Comparison of ENCODE assay signal across 8 cellular contexts in the genomic region with DNA sequence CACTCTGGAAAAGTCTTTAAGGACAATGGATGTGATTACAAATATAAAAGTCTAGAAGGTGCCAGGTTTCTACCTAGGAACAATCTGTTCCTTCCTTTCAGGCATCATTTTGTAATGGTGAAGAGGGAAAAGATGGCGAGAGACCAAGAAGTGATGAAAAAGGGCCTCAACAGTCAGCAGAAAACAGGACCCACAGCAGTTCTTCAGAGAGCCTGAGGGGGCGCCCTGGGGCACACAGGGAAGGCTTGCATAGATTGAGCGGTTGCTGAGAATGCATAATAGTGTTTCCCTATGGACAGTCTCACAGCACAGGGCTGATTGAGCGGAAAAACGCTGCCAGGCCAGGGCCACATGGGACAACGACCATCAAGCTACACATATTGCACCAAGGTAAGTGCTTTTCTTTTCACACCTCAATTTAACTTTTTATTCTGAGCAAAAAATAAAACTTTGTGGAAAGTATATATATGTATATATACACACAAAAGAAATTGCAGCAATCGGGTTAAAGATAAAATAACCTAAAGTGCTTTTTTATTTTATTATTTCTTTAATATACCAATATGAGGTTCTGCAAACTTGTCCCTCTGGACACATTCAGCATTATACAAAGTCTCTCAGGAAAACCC. TPM values are rescaled to one million over a fixed set of nuclear protein-coding genes. Genes with fewer than 3 reads are reported as not detected.
A peak's percentile ranks its signal among the peaks of the same experiment; 100 is the strongest.
DNase-seq lines count a peak whose midpoint lies in the region; ATAC-seq and TF ChIP-seq lines count a peak whose summit lies in the region.

No MANE protein-coding gene starts in this region.

- H3K27ac ChIP-seq in KMS-11 (no peak overlapping the region), PC-3 (ENCODE audit: low read length) (peak overlapping the region; percentile 47), thoracic aorta (no peak overlapping the region)

- peak overlapping the region; percentile 64 to 65 for H3K27ac Mint-ChIP-seq in natural killer cell

- POLR2A ChIA-PET in PC-3 (lab: Charles Lee; ENCODE audit: unreplicated experiment), result no interaction called here

- no peaks in the 10 kb centered on the region for H3K9me3 ChIP-seq in PC-3 (ENCODE audit: low read length)
- H3K9me3 ChIP-seq in thoracic aorta, result no peaks in the 10 kb centered on the region

- H3K4me3 ChIP-seq in KMS-11 (IDR thresholded peaks at IDR 0.05; ENCODE audit: insufficient read depth, low read depth, low read length), result no peak overlapping the region
- H3K4me3 ChIP-seq in PC-3 (ENCODE audit: low read length), result no peak overlapping the region
- no peak overlapping the region for H3K4me3 ChIP-seq in thoracic aorta

- H3K27me3 ChIP-seq in KMS-11 (ENCODE audit: insufficient read depth, low read depth) (no peaks in the 10 kb centered on the region), PC-3 (ENCODE audit: low read length) (no peaks in the 10 kb centered on the region), thoracic aorta (replicated peaks; ENCODE audit: insufficient read depth) (no peaks in the 10 kb centered on the region)

- BruUV-seq in PC-3 (replicated peaks; lab: Mats Ljungman, UMichigan), result no TSS peak

- peak overlapping the region; percentile 17 for H3K4me3 Mint-ChIP-seq in natural killer cell

- H3K4me1 Mint-ChIP-seq in natural killer cell, result peaks cover 14 to 20% of the 10 kb centered on the region in 2 donors

- H3K4me1 ChIP-seq in KMS-11 (ENCODE audit: low read depth, poor library complexity, severe bottlenecking) (peaks cover 39% of the 10 kb centered on the region), PC-3 (ENCODE audit: insufficient read depth, low read length) (peaks cover 27% of the 10 kb centered on the region), thoracic aorta (ENCODE audit: control insufficient read depth in 1 of 2, low read depth in 2 of 2) (peaks cover 12 to 26% of the 10 kb centered on the region in 2 donors)

- H4K20me1 ChIP-seq in KMS-11 (ENCODE audit: insufficient read depth), result peaks cover 9% of the 10 kb centered on the region
- H4K20me1 ChIP-seq in PC-3 (ENCODE audit: low read length), result peaks cover 9% of the 10 kb centered on the region

- DNase-seq in EL, result peak; percentile 77
- DNase-seq in PC-3, result peak; percentile 83
- peak; percentile 60 for DNase-seq in activated T-cell treated with anti-CD3 and anti-CD28 coated beads for 48 hours (ENCODE audit: low read depth)
- peak; percentile 51 for DNase-seq in natural killer cell
- DNase-seq in thoracic aorta (ENCODE audit: low spot score), result no peak

- ATAC-seq in PC-3 (peak; percentile 8; the same call in 1 of the 2 replicates), esophagus mucosa (peak; percentile 36), natural killer cell (peak; percentile 34 to 64 (median 49)), thoracic aorta (ENCODE audit: insufficient number of reproducible peaks, low FRiP score, low read depth) (no peak), GM18519 (IDR thresholded peaks at IDR 0.05; ENCODE audit: low FRiP score, unreplicated experiment) (no peak)

- H3K4me2 ChIP-seq in KMS-11 (no peak overlapping the region), PC-3 (ENCODE audit: low read length) (peak overlapping the region; percentile 34)

- H3K9ac ChIP-seq in KMS-11 (no peak overlapping the region), PC-3 (ENCODE audit: low read length) (no peak overlapping the region)

- no peaks in the 10 kb centered on the region for H3K9me2 ChIP-seq in PC-3 (replicated peaks; ENCODE audit: low read length)

- peak; percentile 90 for TF ChIP-seq CTCF in KMS-11 (conservative IDR thresholded peaks at IDR 0.05; ENCODE audit: low read depth, low read length)
- peak; percentile 89 for TF ChIP-seq CTCF in PC-3 (conservative IDR thresholded peaks at IDR 0.05; ENCODE audit: low read depth, low read length)
- TF ChIP-seq CTCF in natural killer cell (IDR thresholded peaks at IDR 0.05), result peak; percentile 91
- peak; percentile 64 for TF ChIP-seq CTCF in thoracic aorta (IDR thresholded peaks at IDR 0.05)

- H3K36me3 Mint-ChIP-seq in natural killer cell, result no peaks in the 10 kb centered on the region

- H3K36me3 ChIP-seq in KMS-11 (ENCODE audit: insufficient read depth) (no peaks in the 10 kb centered on the region), PC-3 (ENCODE audit: low read depth, low read length) (peaks cover 10% of the 10 kb centered on the region; the same call in 1 of the 2 replicates), thoracic aorta (peaks cover 20% of the 10 kb centered on the region)

- intact Hi-C loops in PC-3 (cut with micrococcal nuclease), result loop anchor here (1.0 kb wide), 1 partner anchor 48 kb away; the partner anchor contains the start of gene MTF1
- intact Hi-C loops in natural killer cell (cut with micrococcal nuclease), result loop anchor here (1.0 kb wide), 1 partner anchor 48 kb away; the partner anchor contains the start of gene MTF1

- no peaks in the 10 kb centered on the region for H3K9me3 Mint-ChIP-seq in natural killer cell

- CTCF ChIA-PET in PC-3 (lab: Charles Lee), result no interaction called here

- H3K27me3 Mint-ChIP-seq in natural killer cell (ENCODE audit: low read depth in 2 of 2), result no peaks in the 10 kb centered on the region

- no peaks in the 10 kb centered on the region for H3F3A ChIP-seq in PC-3 (ENCODE audit: low read length, unreplicated experiment)

- H2AFZ ChIP-seq in KMS-11 (ENCODE audit: low read depth) (no peak overlapping the region), PC-3 (ENCODE audit: low read length) (no peak overlapping the region)

- H3K79me2 ChIP-seq in KMS-11 (ENCODE audit: insufficient read depth, low read depth), result peaks cover 15% of the 10 kb centered on the region
- peaks cover 28% of the 10 kb centered on the region for H3K79me2 ChIP-seq in PC-3 (ENCODE audit: low read length)

RNA-seq across cellular contexts. Expression of gene YRDC, which starts 3.1 kb away (rescaled TPM):
- total RNA-seq in PC-3 (2014; rRNA removed) (41.8 and 51.9 TPM in 2 replicates), esophagus mucosa (14.7 TPM), natural killer cell (10 to 100 TPM; 19.9 to 26.2 (median 24.4) TPM), thoracic aorta (1 to 10 TPM; 8.7 to 9.7 TPM)

RNA-seq across cellular contexts. Expression of gene C1orf122, which starts 3.6 kb away (rescaled TPM):
- total RNA-seq in PC-3 (2014; rRNA removed) (70.1 and 72.5 TPM in 2 replicates), esophagus mucosa (46.7 TPM), natural killer cell (10 to 100 TPM; 13.9 to 22.9 (median 14.9) TPM), thoracic aorta (10 to 100 TPM; 33.9 to 96.0 TPM)

RNA-seq across cellular contexts. Expression of gene MANEAL, which starts 17.5 kb away (rescaled TPM):
- 47.6 and 54.1 TPM in 2 replicates for total RNA-seq in PC-3 (2014; rRNA removed)
- total RNA-seq in esophagus mucosa, result 3.1 TPM
- total RNA-seq in natural killer cell, result 1 to 10 TPM; 1.6 to 3.8 (median 2.4) TPM
- 1 to 10 TPM; 1.8 TPM for total RNA-seq in thoracic aorta

RNA-seq across cellular contexts. Expression of gene EPHA10, which starts 46.2 kb away (rescaled TPM):
- total RNA-seq in PC-3 (2014; rRNA removed) (1.8 and 3.5 TPM in 2 replicates), esophagus mucosa (0.68 TPM), natural killer cell (not detected), thoracic aorta (not detected)

RNA-seq across cellular contexts. Expression of gene MTF1, which starts 48.3 kb away (rescaled TPM):
- total RNA-seq in PC-3 (2014; rRNA removed) (5.4 and 10.7 TPM in 2 replicates), esophagus mucosa (39.3 TPM), natural killer cell (10 to 100 TPM; 31.2 to 35.6 (median 32.7) TPM), thoracic aorta (1 to 10 TPM; 4.5 to 9.3 TPM)

Comparison
In these comparisons a context has a peak if more than half of its experiments do, and no peak if none do; other contexts are left out.
1. ATAC-seq: peak in PC-3 (single experiment), esophagus mucosa (single experiment) and natural killer cell (3 of 3); none in thoracic aorta (single experiment) and GM18519 (single experiment).
2. RNA of gene MANEAL, which starts 17.5 kb away (total RNA-seq): 47.6 to 54.1 TPM in PC-3; 3.1 TPM in esophagus mucosa (single experiment), 1.6 to 3.8 TPM in natural killer cell and 1.8 TPM in thoracic aorta; every median in the first group is over 10 times any median in the second.
3. Peak in every context shown above with its lines, with median percentiles within 50 percentile points of each other: CTCF ChIP-seq.